Comparison of ENCODE assay signal across 8 cellular contexts in genomic region chr20:47220161-47220582, GRCh38.
DNase-seq lines count a peak whose midpoint lies in the region; ATAC-seq and TF ChIP-seq lines count a peak whose summit lies in the region.

No MANE protein-coding gene starts in this region.

- peak; percentile 3 to 4 for DNase-seq in NCI-H187 (lab: John Stamatoyannopoulos, UW)
- no peak for DNase-seq in NCI-H187 treated with DMSO at 0.1 percent for 48 hours (lab: John Stamatoyannopoulos, UW)
- DNase-seq in NB4 (ENCODE audit: low read depth) = peak; percentile 68
- peak; percentile 4 for DNase-seq in activated CD8-positive, alpha-beta memory T cell treated with anti-CD3 and anti-CD28 coated beads, Interleukin-2, amount 50 U/mL, for 24 hours (ENCODE audit: extremely low read depth)
- peak; percentile 26 for DNase-seq in fibroblast of peridontal ligament (ENCODE audit: extremely low read depth)
- peak; percentile 51 for DNase-seq in stimulated activated CD4-positive, alpha-beta T cell treated with anti-CD3 and anti-CD28 coated beads, Interleukin-1b, Interleukin-23, amount 100 ng/mL, for 48 hours
- DNase-seq in pons (ENCODE audit: low spot score) = no peak

- TF ChIP-seq CTCF in NB4 (IDR thresholded peaks at IDR 0.05; ENCODE audit: low read depth, low read length) = peak; percentile 86

- no peak overlapping the region for H3K4me3 ChIP-seq in NB4 (ENCODE audit: low read depth, low read length)

- ATAC-seq in HG03139 (IDR thresholded peaks at IDR 0.05; ENCODE audit: unreplicated experiment) = no peak

- no peak for TF ChIP-seq POLR2A in NB4 (IDR thresholded peaks at IDR 0.05; ENCODE audit: extremely low read depth, insufficient read length)

Comparison
In these comparisons a context has a peak if more than half of its experiments do, and no peak if none do; other contexts are left out.
1. DNase-seq: peak in NCI-H187 (2 of 2), NB4 (single experiment), activated CD8-positive, alpha-beta memory T cell treated with anti-CD3 and anti-CD28 coated beads, Interleukin-2, amount 50 U/mL, for 24 hours (single experiment), fibroblast of peridontal ligament (single experiment) and stimulated activated CD4-positive, alpha-beta T cell treated with anti-CD3 and anti-CD28 coated beads, Interleukin-1b, Interleukin-23, amount 100 ng/mL, for 48 hours (single experiment); none in NCI-H187 treated with DMSO at 0.1 percent for 48 hours (single experiment) and pons (single experiment).